In the genomic region with DNA sequence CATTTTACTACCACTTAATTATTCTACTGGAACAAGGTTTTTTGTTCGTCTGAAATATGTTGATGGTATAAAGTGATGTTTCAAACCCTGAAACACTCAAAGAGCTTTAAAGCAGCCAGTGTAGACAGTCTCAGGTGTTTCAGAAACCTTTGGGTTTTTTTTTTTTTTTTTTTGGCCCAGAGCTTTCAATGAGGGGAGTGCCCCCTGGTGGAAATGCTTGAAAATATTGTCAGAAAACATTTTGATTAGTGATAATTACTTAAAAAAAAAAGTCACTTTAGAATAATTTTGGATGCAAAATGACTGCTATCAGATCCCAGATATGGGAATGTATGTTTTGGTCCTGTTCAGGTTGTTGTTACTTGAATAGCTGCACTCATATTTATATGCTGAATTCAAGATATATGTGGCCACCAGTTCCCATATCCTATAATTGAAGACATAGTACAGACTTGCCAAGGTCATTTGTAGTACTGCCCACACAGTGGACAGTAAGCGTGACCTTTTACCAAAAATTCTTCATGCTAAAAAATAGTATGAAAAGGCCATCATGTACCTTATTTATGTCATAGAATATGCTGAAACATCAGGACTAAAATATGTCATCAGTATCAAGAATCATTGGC, we compare ENCODE assay signal across 9 cellular contexts. TPM values are rescaled to one million over a fixed set of nuclear protein-coding genes. Genes with fewer than 3 reads are reported as not detected.
A peak's percentile ranks its signal among the peaks of the same experiment; 100 is the strongest.
DNase-seq lines count a peak whose midpoint lies in the region; ATAC-seq, FAIRE-seq and TF ChIP-seq lines count a peak whose summit lies in the region.
"Had no signal": no experiment of that assay in that cellular context is flagged by ENCODE, and none has a peak within 500 bp of the region (broad histone marks: within the 10 kb centered on the region; RNA-seq: fewer than 3 reads in every experiment).

No MANE protein-coding gene starts in this region.

- H3K9ac ChIP-seq in adipocyte (ENCODE audit: low read length) (no peak overlapping the region), HepG2 (ENCODE audit: insufficient read depth, low read depth, low read length) (no peak overlapping the region)

- BruUV-seq in HepG2 (replicated peaks; lab: Mats Ljungman, UMichigan), result no TSS peak

- H3K79me2 ChIP-seq in HepG2 (ENCODE audit: insufficient read depth, low read length), result no peaks in the 10 kb centered on the region

- ATAC-seq in activated naive CD8-positive, alpha-beta T cell treated with anti-CD3 and anti-CD28 coated beads, Interleukin-2, amount 50 U/mL, for 24 hours, result no peak
- ATAC-seq in HepG2 (no peak), GM21717 (IDR thresholded peaks at IDR 0.05; ENCODE audit: unreplicated experiment) (no peak)

- TF ChIP-seq CTCF in HepG2 (CRISPR knock-in tag; IDR thresholded peaks at IDR 0.05), result peak; percentile 27

- intact Hi-C loops in HepG2 (cut with micrococcal nuclease; ENCODE audit: unreplicated experiment), result no loop called here

- H3K4me1 ChIP-seq in adipocyte (ENCODE audit: control insufficient read depth, insufficient read depth, low read length), result no peaks in the 10 kb centered on the region
- H3K4me1 ChIP-seq in HepG2 (ENCODE audit: insufficient read depth, low read length), result no peaks in the 10 kb centered on the region

- H4K20me1 ChIP-seq in HepG2 (ENCODE audit: insufficient read depth, low read length), result no peaks in the 10 kb centered on the region

- no peaks in the 10 kb centered on the region for H3K27me3 Mint-ChIP-seq in activated naive CD8-positive, alpha-beta T cell
- H3K27me3 Mint-ChIP-seq in activated naive CD8-positive, alpha-beta T cell treated with anti-CD3 and anti-CD28 coated beads, Interleukin-2, amount 50 U/mL, for 24 hours, result no peaks in the 10 kb centered on the region

- H3K4me2 ChIP-seq in HepG2 (ENCODE audit: low read depth, low read length), result no peak overlapping the region

- H3K27ac ChIP-seq in HepG2 (ENCODE audit: extremely low read length, insufficient read depth, low read length), result no peak overlapping the region

- in situ Hi-C loops in HepG2 (cut with HindIII; ENCODE audit: extremely low pct_ligation_motif_present, low pct_unique_long_range_greater_than_20kb), result loop anchor here (25.0 kb wide), 1 partner anchor 1127 kb away; no protein-coding TSS in a partner anchor

- POLR2A ChIA-PET in HepG2 (lab: Yijun Ruan, JAX), result no interaction called here

- H3K4me3 Mint-ChIP-seq in activated naive CD8-positive, alpha-beta T cell, result no peak overlapping the region
- no peak overlapping the region for H3K4me3 Mint-ChIP-seq in activated naive CD8-positive, alpha-beta T cell treated with anti-CD3 and anti-CD28 coated beads, Interleukin-2, amount 50 U/mL, for 24 hours

- peaks cover 4% of the 10 kb centered on the region for H3K36me3 ChIP-seq in adipocyte (ENCODE audit: control insufficient read depth, insufficient read depth, low read length, severe bottlenecking)
- no peaks in the 10 kb centered on the region for H3K36me3 ChIP-seq in HepG2 (replicated peaks in 1 of 2; ENCODE audit: control insufficient read depth in 1 of 2, insufficient read depth in 2 of 2, low read length in 2 of 2)

- no peak for DNase-seq in activated naive CD8-positive, alpha-beta T cell treated with anti-CD3 and anti-CD28 coated beads, Interleukin-2, amount 50 U/mL, for 24 hours
- DNase-seq in M059J (ENCODE audit: low read depth) (peak; percentile 17), adipocyte (ENCODE audit: low read depth) (peak; percentile 71), HepG2 (ENCODE audit: low spot score) (peak; percentile 3), ureter (ENCODE audit: low spot score) (no peak), Ammon's horn (ENCODE audit: low spot score) (no peak)

- TF ChIP-seq POLR2A in HepG2 (IDR thresholded peaks at IDR 0.05; ENCODE audit: insufficient read depth in 1 of 2, low read depth in 2 of 2, low read length in 2 of 2), result no peak

- H3K4me3 ChIP-seq in adipocyte (ENCODE audit: low read length) (no peak overlapping the region), HepG2 (replicated peaks in 1 of 3; ENCODE audit: insufficient read depth in 1 of 3, low read depth in 2 of 3, low read length in 3 of 3) (no peak overlapping the region)

- CTCF ChIA-PET in HepG2 (lab: Yijun Ruan, JAX; ENCODE audit: low intra/inter-chr PET ratio, low total read pairs), result interaction anchor here (1.6 kb wide), 1 partner anchor 495 kb away, joined by 8 read pairs; no protein-coding TSS in a partner anchor

- TF ChIP-seq EP300 in HepG2 (IDR thresholded peaks at IDR 0.05; ENCODE audit: low read depth in 2 of 2, low read length in 2 of 2) (no peak), HepG2 (CRISPR knock-in tag; IDR thresholded peaks at IDR 0.05; ENCODE audit: borderline replicate concordance) (no peak)

- H3K4me1 Mint-ChIP-seq in activated naive CD8-positive, alpha-beta T cell (ENCODE audit: low read depth), result peaks cover 86% of the 10 kb centered on the region
- peaks cover 78% of the 10 kb centered on the region for H3K4me1 Mint-ChIP-seq in activated naive CD8-positive, alpha-beta T cell treated with anti-CD3 and anti-CD28 coated beads, Interleukin-2, amount 50 U/mL, for 24 hours

- 0% methylated on average over 2 of the region's 2 CpGs for WGBS in HepG2 (ENCODE audit: low lambda C conversion rate)

- no peaks in the 10 kb centered on the region for H3K9me3 ChIP-seq in adipocyte (ENCODE audit: control insufficient read depth, low read length)
- H3K9me3 ChIP-seq in HepG2 (ENCODE audit: low read length), result no peaks in the 10 kb centered on the region

- H3K36me3 Mint-ChIP-seq in activated naive CD8-positive, alpha-beta T cell, result peaks cover 15% of the 10 kb centered on the region
- H3K36me3 Mint-ChIP-seq in activated naive CD8-positive, alpha-beta T cell treated with anti-CD3 and anti-CD28 coated beads, Interleukin-2, amount 50 U/mL, for 24 hours (ENCODE audit: low read depth), result peaks cover 71% of the 10 kb centered on the region

- no peak overlapping the region for H2AFZ ChIP-seq in HepG2 (ENCODE audit: low read length)

- H3K27me3 ChIP-seq in adipocyte (replicated peaks; ENCODE audit: control insufficient read depth, insufficient read depth, low read length) (no peaks in the 10 kb centered on the region), HepG2 (ENCODE audit: control insufficient read depth in 1 of 2, insufficient read depth in 2 of 2, low read length in 2 of 2) (0 out of 5 replicates have a peak, but pooled peaks cover 0 to 4% of the 10 kb centered on the region in 2 experiments)

- H3K9me3 Mint-ChIP-seq in activated naive CD8-positive, alpha-beta T cell (ENCODE audit: low read depth), result no peaks in the 10 kb centered on the region
- no peaks in the 10 kb centered on the region for H3K9me3 Mint-ChIP-seq in activated naive CD8-positive, alpha-beta T cell treated with anti-CD3 and anti-CD28 coated beads, Interleukin-2, amount 50 U/mL, for 24 hours

- TF ChIP-seq RAD21 in HepG2 (CRISPR knock-in tag; IDR thresholded peaks at IDR 0.05), result no peak

- H3K27ac Mint-ChIP-seq in activated naive CD8-positive, alpha-beta T cell, result peak overlapping the region; percentile 58
- H3K27ac Mint-ChIP-seq in activated naive CD8-positive, alpha-beta T cell treated with anti-CD3 and anti-CD28 coated beads, Interleukin-2, amount 50 U/mL, for 24 hours, result no peak overlapping the region

- no peak for FAIRE-seq in HepG2 (lab: Jason Lieb, UNC)
- FAIRE-seq: endometrium had no signal

TF ChIP-seq in HepG2, 621 proteins besides CTCF, POLR2A, EP300 and RAD21:
- TF ChIP-seq ZNF644 (CRISPR knock-in tag; IDR thresholded peaks at IDR 0.05; ENCODE audit: low read depth), result no peak
- TF ChIP-seq, protein P1, sequence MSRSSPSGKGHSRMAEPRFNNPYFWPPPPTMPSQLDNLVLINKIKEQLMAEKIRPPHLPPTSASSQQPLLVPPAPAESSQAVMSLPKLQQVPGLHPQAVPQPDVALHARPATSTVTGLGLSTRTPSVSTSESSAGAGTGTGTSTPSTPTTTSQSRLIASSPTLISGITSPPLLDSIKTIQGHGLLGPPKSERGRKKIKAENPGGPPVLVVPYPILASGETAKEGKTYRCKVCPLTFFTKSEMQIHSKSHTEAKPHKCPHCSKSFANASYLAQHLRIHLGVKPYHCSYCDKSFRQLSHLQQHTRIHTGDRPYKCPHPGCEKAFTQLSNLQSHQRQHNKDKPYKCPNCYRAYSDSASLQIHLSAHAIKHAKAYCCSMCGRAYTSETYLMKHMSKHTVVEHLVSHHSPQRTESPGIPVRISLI (CRISPR knock-in tag; IDR thresholded peaks at IDR 0.05; ENCODE audit: borderline replicate concordance), result peak; percentile 71; the same call in 1 of the 2 replicates
- 0 out of 2 replicates have a peak, but pooled peaks have one; percentile 5 for TF ChIP-seq STAG1 (CRISPR knock-in tag; IDR thresholded peaks at IDR 0.05)
- no peak for TF ChIP-seq RBM22 (optimal IDR thresholded peaks at IDR 0.05; ENCODE audit: low read length)
- TF ChIP-seq MIXL1 (CRISPR knock-in tag; IDR thresholded peaks at IDR 0.05), result no peak

RNA-seq across cellular contexts. Expression of gene SATB1, which starts 35.9 kb away (rescaled TPM):
- 0.89 and 2.7 TPM in 2 replicates for total RNA-seq in M059J (2014; rRNA removed; shearing (Covaris generic))
- total RNA-seq in HepG2 (2016; rRNA removed; fragmentation: Illumina TruSeq; extraction: Trizol) (not detected in 2 replicates), ureter (59.7 TPM)
- not detected in 2 replicates for total RNA-seq in HepG2 (2016; cell fraction: cytosol; rRNA removed; fragmentation: Illumina TruSeq; extraction: Trizol; ENCODE audit: low read depth)
- total RNA-seq in HepG2 (2016; cell fraction: insoluble cytoplasmic fraction; rRNA removed; fragmentation: Illumina TruSeq; extraction: Trizol), result not detected in 2 replicates
- total RNA-seq in HepG2 (2016; cell fraction: membrane; rRNA removed; fragmentation: Illumina TruSeq; extraction: Trizol), result not detected in 2 replicates
- total RNA-seq in HepG2 (2016; cell fraction: nucleus; rRNA removed; fragmentation: Illumina TruSeq; extraction: Trizol), result not detected in 2 replicates
- polyA plus RNA-seq in HepG2 (2011; rRNA removed), result 0.03 and 0.14 TPM in 2 replicates
- polyA plus RNA-seq in HepG2 (2011; cell fraction: cytosol; rRNA removed), result 0.08 and 0.10 TPM in 2 replicates
- 0.10 and 0.21 TPM in 2 replicates for polyA plus RNA-seq in HepG2 (2011; cell fraction: nucleus; rRNA removed)
- polyA plus RNA-seq in HepG2 (2012), result 0.11 TPM in 1 of 2 replicates, not detected in the other
- polyA plus RNA-seq in HepG2 (2016; cell fraction: cytosol; fragmentation: Illumina TruSeq; extraction: Trizol; ENCODE audit: low read depth), result not detected in 2 replicates
- not detected in 2 replicates for polyA plus RNA-seq in HepG2 (2016; cell fraction: insoluble cytoplasmic fraction; fragmentation: Illumina TruSeq; extraction: Trizol; ENCODE audit: low read depth)
- not detected in 2 replicates for polyA plus RNA-seq in HepG2 (2016; cell fraction: membrane; fragmentation: Illumina TruSeq; extraction: Trizol; ENCODE audit: low read depth)
- polyA plus RNA-seq in HepG2 (2016; cell fraction: nucleus; fragmentation: Illumina TruSeq; extraction: Trizol; ENCODE audit: insufficient read depth, low read depth), result not detected in 2 replicates
- polyA minus RNA-seq in HepG2 (2011; rRNA and poly(A)+ RNA removed; ENCODE audit: low replicate concordance), result 0.06 and 0.07 TPM in 2 replicates
- polyA minus RNA-seq in HepG2 (2011; cell fraction: cytosol; rRNA and poly(A)+ RNA removed), result not detected in 2 replicates
- 0.39 and 0.75 TPM in 2 replicates for polyA minus RNA-seq in HepG2 (2011; cell fraction: nucleus; rRNA and poly(A)+ RNA removed)

Comparison
In these comparisons a context has a peak if more than half of its experiments do, and no peak if none do; other contexts are left out.
1. DNase-seq: peak in M059J (single experiment), adipocyte (single experiment) and HepG2 (single experiment); none in activated naive CD8-positive, alpha-beta T cell treated with anti-CD3 and anti-CD28 coated beads, Interleukin-2, amount 50 U/mL, for 24 hours (single experiment), ureter (single experiment) and Ammon's horn (single experiment).
2. RNA of gene SATB1, which starts 35.9 kb away (total RNA-seq): 59.7 TPM in ureter (single experiment); 0.89 to 2.7 TPM in M059J and not detected in HepG2; every median in the first group is over 10 times any median in the second.